Comparison of ENCODE assay signal across 1 cellular context in genomic region chr11:65383778-65384177, GRCh38.
A peak's percentile ranks its signal among the peaks of the same experiment; 100 is the strongest.
TF ChIP-seq lines count a peak whose summit lies in the region.

No MANE protein-coding gene starts in this region.

TF ChIP-seq in HepG2, 621 proteins besides CTCF, POLR2A, EP300 and RAD21 (continued from another document and continues in another):
- TF ChIP-seq ZBTB10 (CRISPR knock-in tag; IDR thresholded peaks at IDR 0.05; ENCODE audit: borderline replicate concordance) (0 out of 2 replicates have a peak, but pooled peaks have one; percentile 49), ZFAT (CRISPR knock-in tag; conservative IDR thresholded peaks at IDR 0.05) (no peak), SALL1 (CRISPR knock-in tag; IDR thresholded peaks at IDR 0.05) (peak; percentile 48), SMARCE1 (IDR thresholded peaks at IDR 0.05; ENCODE audit: borderline replicate concordance) (no peak), MEF2D (CRISPR knock-in tag; IDR thresholded peaks at IDR 0.05) (no peak), ZNF101 (CRISPR knock-in tag; IDR thresholded peaks at IDR 0.05; ENCODE audit: borderline replicate concordance, low read depth) (no peak), ZNF720 (CRISPR knock-in tag; IDR thresholded peaks at IDR 0.05) (no peak), MED1 (CRISPR knock-in tag; IDR thresholded peaks at IDR 0.05) (peak; percentile 53; the same call in 1 of the 2 replicates), GLI4 (CRISPR knock-in tag; IDR thresholded peaks at IDR 0.05; ENCODE audit: borderline replicate concordance) (no peak), SMAD3 (CRISPR knock-in tag; IDR thresholded peaks at IDR 0.05) (no peak), CBX2 (IDR thresholded peaks at IDR 0.05; ENCODE audit: low read depth, low read length) (no peak), CBX2 (CRISPR knock-in tag; IDR thresholded peaks at IDR 0.05; ENCODE audit: low read depth) (no peak), SIX1 (CRISPR knock-in tag; IDR thresholded peaks at IDR 0.05; ENCODE audit: borderline replicate concordance) (peak; percentile 60; the same call in 1 of the 2 replicates), NCOR1 (IDR thresholded peaks at IDR 0.05; ENCODE audit: borderline replicate concordance, low read length) (peak; percentile 21; the same call in 1 of the 2 replicates), NFE2L2 (IDR thresholded peaks at IDR 0.05; ENCODE audit: low read length) (no peak), THAP7 (CRISPR knock-in tag; IDR thresholded peaks at IDR 0.05) (no peak), HMG20A (CRISPR knock-in tag; IDR thresholded peaks at IDR 0.05; ENCODE audit: borderline replicate concordance) (peak; percentile 70; the same call in 1 of the 2 replicates), ZKSCAN5 (CRISPR knock-in tag; IDR thresholded peaks at IDR 0.05) (no peak), PAX8 (CRISPR knock-in tag; IDR thresholded peaks at IDR 0.05; ENCODE audit: borderline replicate concordance) (no peak), ZNF615 (CRISPR knock-in tag; IDR thresholded peaks at IDR 0.05; ENCODE audit: borderline replicate concordance) (no peak), ETV5 (CRISPR knock-in tag; IDR thresholded peaks at IDR 0.05; ENCODE audit: borderline replicate concordance) (no peak), KMT2B (CRISPR knock-in tag; IDR thresholded peaks at IDR 0.05) (no peak), SAFB2 (CRISPR knock-in tag; IDR thresholded peaks at IDR 0.05; ENCODE audit: borderline replicate concordance, low read depth) (no peak), ZBTB37 (CRISPR knock-in tag; IDR thresholded peaks at IDR 0.05) (no peak), SUZ12 (IDR thresholded peaks at IDR 0.05; ENCODE audit: low read depth, low read length) (no peak), ZNF207 (IDR thresholded peaks at IDR 0.05; ENCODE audit: borderline replicate concordance) (no peak), NFATC3 (CRISPR knock-in tag; IDR thresholded peaks at IDR 0.05) (no peak), MIXL1 (CRISPR knock-in tag; IDR thresholded peaks at IDR 0.05) (peak; percentile 35; the same call in 1 of the 2 replicates), FOXP4 (CRISPR knock-in tag; IDR thresholded peaks at IDR 0.05) (no peak), ZC3H4 (CRISPR knock-in tag; IDR thresholded peaks at IDR 0.05; ENCODE audit: borderline replicate concordance) (no peak), ZNF816 (CRISPR knock-in tag; IDR thresholded peaks at IDR 0.05; ENCODE audit: borderline replicate concordance) (no peak), ATM (IDR thresholded peaks at IDR 0.05; ENCODE audit: borderline replicate concordance) (no peak), FOXK2 (IDR thresholded peaks at IDR 0.05) (no peak), BCL6 (CRISPR knock-in tag; IDR thresholded peaks at IDR 0.05) (peak; percentile 59)
- TF ChIP-seq, protein P1, sequence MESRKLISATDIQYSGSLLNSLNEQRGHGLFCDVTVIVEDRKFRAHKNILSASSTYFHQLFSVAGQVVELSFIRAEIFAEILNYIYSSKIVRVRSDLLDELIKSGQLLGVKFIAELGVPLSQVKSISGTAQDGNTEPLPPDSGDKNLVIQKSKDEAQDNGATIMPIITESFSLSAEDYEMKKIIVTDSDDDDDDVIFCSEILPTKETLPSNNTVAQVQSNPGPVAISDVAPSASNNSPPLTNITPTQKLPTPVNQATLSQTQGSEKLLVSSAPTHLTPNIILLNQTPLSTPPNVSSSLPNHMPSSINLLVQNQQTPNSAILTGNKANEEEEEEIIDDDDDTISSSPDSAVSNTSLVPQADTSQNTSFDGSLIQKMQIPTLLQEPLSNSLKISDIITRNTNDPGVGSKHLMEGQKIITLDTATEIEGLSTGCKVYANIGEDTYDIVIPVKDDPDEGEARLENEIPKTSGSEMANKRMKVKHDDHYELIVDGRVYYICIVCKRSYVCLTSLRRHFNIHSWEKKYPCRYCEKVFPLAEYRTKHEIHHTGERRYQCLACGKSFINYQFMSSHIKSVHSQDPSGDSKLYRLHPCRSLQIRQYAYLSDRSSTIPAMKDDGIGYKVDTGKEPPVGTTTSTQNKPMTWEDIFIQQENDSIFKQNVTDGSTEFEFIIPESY (CRISPR knock-in tag; IDR thresholded peaks at IDR 0.05), result no peak
- TF ChIP-seq, protein P2, sequence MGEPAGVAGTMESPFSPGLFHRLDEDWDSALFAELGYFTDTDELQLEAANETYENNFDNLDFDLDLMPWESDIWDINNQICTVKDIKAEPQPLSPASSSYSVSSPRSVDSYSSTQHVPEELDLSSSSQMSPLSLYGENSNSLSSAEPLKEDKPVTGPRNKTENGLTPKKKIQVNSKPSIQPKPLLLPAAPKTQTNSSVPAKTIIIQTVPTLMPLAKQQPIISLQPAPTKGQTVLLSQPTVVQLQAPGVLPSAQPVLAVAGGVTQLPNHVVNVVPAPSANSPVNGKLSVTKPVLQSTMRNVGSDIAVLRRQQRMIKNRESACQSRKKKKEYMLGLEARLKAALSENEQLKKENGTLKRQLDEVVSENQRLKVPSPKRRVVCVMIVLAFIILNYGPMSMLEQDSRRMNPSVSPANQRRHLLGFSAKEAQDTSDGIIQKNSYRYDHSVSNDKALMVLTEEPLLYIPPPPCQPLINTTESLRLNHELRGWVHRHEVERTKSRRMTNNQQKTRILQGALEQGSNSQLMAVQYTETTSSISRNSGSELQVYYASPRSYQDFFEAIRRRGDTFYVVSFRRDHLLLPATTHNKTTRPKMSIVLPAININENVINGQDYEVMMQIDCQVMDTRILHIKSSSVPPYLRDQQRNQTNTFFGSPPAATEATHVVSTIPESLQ (CRISPR knock-in tag; conservative IDR thresholded peaks at IDR 0.05), result no peak
- TF ChIP-seq, protein P3, sequence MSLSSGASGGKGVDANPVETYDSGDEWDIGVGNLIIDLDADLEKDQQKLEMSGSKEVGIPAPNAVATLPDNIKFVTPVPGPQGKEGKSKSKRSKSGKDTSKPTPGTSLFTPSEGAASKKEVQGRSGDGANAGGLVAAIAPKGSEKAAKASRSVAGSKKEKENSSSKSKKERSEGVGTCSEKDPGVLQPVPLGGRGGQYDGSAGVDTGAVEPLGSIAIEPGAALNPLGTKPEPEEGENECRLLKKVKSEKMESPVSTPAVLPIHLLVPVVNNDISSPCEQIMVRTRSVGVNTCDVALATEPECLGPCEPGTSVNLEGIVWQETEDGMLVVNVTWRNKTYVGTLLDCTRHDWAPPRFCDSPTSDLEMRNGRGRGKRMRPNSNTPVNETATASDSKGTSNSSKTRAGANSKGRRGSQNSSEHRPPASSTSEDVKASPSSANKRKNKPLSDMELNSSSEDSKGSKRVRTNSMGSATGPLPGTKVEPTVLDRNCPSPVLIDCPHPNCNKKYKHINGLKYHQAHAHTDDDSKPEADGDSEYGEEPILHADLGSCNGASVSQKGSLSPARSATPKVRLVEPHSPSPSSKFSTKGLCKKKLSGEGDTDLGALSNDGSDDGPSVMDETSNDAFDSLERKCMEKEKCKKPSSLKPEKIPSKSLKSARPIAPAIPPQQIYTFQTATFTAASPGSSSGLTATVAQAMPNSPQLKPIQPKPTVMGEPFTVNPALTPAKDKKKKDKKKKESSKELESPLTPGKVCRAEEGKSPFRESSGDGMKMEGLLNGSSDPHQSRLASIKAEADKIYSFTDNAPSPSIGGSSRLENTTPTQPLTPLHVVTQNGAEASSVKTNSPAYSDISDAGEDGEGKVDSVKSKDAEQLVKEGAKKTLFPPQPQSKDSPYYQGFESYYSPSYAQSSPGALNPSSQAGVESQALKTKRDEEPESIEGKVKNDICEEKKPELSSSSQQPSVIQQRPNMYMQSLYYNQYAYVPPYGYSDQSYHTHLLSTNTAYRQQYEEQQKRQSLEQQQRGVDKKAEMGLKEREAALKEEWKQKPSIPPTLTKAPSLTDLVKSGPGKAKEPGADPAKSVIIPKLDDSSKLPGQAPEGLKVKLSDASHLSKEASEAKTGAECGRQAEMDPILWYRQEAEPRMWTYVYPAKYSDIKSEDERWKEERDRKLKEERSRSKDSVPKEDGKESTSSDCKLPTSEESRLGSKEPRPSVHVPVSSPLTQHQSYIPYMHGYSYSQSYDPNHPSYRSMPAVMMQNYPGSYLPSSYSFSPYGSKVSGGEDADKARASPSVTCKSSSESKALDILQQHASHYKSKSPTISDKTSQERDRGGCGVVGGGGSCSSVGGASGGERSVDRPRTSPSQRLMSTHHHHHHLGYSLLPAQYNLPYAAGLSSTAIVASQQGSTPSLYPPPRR (CRISPR knock-in tag; IDR thresholded peaks at IDR 0.05; ENCODE audit: borderline replicate concordance), result peak; percentile 24; the same call in 1 of the 2 replicates
- TF ChIP-seq, protein P4, sequence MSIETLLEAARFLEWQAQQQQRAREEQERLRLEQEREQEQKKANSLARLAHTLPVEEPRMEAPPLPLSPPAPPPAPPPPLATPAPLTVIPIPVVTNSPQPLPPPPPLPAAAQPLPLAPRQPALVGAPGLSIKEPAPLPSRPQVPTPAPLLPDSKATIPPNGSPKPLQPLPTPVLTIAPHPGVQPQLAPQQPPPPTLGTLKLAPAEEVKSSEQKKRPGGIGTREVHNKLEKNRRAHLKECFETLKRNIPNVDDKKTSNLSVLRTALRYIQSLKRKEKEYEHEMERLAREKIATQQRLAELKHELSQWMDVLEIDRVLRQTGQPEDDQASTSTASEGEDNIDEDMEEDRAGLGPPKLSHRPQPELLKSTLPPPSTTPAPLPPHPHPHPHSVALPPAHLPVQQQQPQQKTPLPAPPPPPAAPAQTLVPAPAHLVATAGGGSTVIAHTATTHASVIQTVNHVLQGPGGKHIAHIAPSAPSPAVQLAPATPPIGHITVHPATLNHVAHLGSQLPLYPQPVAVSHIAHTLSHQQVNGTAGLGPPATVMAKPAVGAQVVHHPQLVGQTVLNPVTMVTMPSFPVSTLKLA (IDR thresholded peaks at IDR 0.05), result no peak
- TF ChIP-seq, protein P5, sequence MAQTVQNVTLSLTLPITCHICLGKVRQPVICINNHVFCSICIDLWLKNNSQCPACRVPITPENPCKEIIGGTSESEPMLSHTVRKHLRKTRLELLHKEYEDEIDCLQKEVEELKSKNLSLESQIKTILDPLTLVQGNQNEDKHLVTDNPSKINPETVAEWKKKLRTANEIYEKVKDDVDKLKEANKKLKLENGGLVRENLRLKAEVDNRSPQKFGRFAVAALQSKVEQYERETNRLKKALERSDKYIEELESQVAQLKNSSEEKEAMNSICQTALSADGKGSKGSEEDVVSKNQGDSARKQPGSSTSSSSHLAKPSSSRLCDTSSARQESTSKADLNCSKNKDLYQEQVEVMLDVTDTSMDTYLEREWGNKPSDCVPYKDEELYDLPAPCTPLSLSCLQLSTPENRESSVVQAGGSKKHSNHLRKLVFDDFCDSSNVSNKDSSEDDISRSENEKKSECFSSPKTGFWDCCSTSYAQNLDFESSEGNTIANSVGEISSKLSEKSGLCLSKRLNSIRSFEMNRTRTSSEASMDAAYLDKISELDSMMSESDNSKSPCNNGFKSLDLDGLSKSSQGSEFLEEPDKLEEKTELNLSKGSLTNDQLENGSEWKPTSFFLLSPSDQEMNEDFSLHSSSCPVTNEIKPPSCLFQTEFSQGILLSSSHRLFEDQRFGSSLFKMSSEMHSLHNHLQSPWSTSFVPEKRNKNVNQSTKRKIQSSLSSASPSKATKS (CRISPR knock-in tag; IDR thresholded peaks at IDR 0.05), result no peak
- TF ChIP-seq, protein P6, sequence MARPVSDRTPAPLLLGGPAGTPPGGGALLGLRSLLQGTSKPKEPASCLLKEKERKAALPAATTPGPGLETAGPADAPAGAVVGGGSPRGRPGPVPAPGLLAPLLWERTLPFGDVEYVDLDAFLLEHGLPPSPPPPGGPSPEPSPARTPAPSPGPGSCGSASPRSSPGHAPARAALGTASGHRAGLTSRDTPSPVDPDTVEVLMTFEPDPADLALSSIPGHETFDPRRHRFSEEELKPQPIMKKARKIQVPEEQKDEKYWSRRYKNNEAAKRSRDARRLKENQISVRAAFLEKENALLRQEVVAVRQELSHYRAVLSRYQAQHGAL (CRISPR knock-in tag; IDR thresholded peaks at IDR 0.05; ENCODE audit: not compliant biosample characterization), result no peak
